In genomic region chr12:29867823-29868222, GRCh38 we compare ENCODE assay signal across 21 cellular contexts.
"Had no signal": no experiment of that assay in that cellular context is flagged by ENCODE, and none has a peak within 500 bp of the region (broad histone marks: within the 10 kb centered on the region; RNA-seq: fewer than 3 reads in every experiment).

No MANE protein-coding gene starts in this region.

- DNase-seq: esophagus squamous epithelium; foreskin fibroblast; glutamatergic neuron; islet precursor cell; mammary epithelial cell; naive thymus-derived CD4-positive, alpha-beta T cell; ovary; sigmoid colon; stimulated activated CD4-positive, alpha-beta T cell treated with anti-CD3 and anti-CD28 coated beads, Interleukin-2, amount 100 ng/mL, for 24 hours; stimulated activated CD4-positive, alpha-beta T cell treated with anti-CD3 and anti-CD28 coated beads, Interleukin-4, amount 100 ng/mL, for 4 hours; stimulated activated naive B cell treated with anti-CD40 and anti-IgM and Interleukin-4, amounts not matched to agents 10 μg/mL and 1 μg/mL and 100 μg/mL, for 72 hours; stimulated activated naive CD8-positive, alpha-beta T cell treated with anti-CD3 and anti-CD28 coated beads, Interleukin-15, amount 100 ng/mL, for 72 hours; testis; upper lobe of right lung had no signal

- H3K9me3 Mint-ChIP-seq: neural crest cell had no signal

- H3K4me3 Mint-ChIP-seq: naive thymus-derived CD4-positive, alpha-beta T cell; neural crest cell; stimulated activated naive B cell treated with anti-CD40 and anti-IgM and Interleukin-4, amounts not matched to agents 10 μg/mL and 1 μg/mL and 100 μg/mL, for 72 hours; stimulated activated naive CD8-positive, alpha-beta T cell treated with anti-CD3 and anti-CD28 coated beads, Interleukin-15, amount 100 ng/mL, for 72 hours had no signal

- H3K27ac Mint-ChIP-seq: naive thymus-derived CD4-positive, alpha-beta T cell; stimulated activated naive B cell treated with anti-CD40 and anti-IgM and Interleukin-4, amounts not matched to agents 10 μg/mL and 1 μg/mL and 100 μg/mL, for 72 hours; stimulated activated naive CD8-positive, alpha-beta T cell treated with anti-CD3 and anti-CD28 coated beads, Interleukin-15, amount 100 ng/mL, for 72 hours had no signal

- H3K4me1 Mint-ChIP-seq: naive thymus-derived CD4-positive, alpha-beta T cell; neural crest cell; stimulated activated naive B cell treated with anti-CD40 and anti-IgM and Interleukin-4, amounts not matched to agents 10 μg/mL and 1 μg/mL and 100 μg/mL, for 72 hours; stimulated activated naive CD8-positive, alpha-beta T cell treated with anti-CD3 and anti-CD28 coated beads, Interleukin-15, amount 100 ng/mL, for 72 hours had no signal

- H3K27me3 ChIP-seq: esophagus squamous epithelium, gastroesophageal sphincter, ovary, right atrium auricular region, sigmoid colon, testis, tibial nerve, upper lobe of right lung, vagina had no signal

- H3K36me3 ChIP-seq: esophagus squamous epithelium, gastroesophageal sphincter, ovary, right atrium auricular region, sigmoid colon, tibial nerve, upper lobe of right lung, vagina had no signal

- H3K9me3 ChIP-seq: esophagus squamous epithelium, gastroesophageal sphincter, ovary, right atrium auricular region, sigmoid colon, testis, tibial nerve, upper lobe of right lung, vagina had no signal

- H3K36me3 Mint-ChIP-seq: naive thymus-derived CD4-positive, alpha-beta T cell; stimulated activated naive B cell treated with anti-CD40 and anti-IgM and Interleukin-4, amounts not matched to agents 10 μg/mL and 1 μg/mL and 100 μg/mL, for 72 hours had no signal

- H3K4me1 ChIP-seq: esophagus squamous epithelium, gastroesophageal sphincter, right atrium auricular region, sigmoid colon, testis, upper lobe of right lung, vagina had no signal

- H3K27me3 Mint-ChIP-seq: stimulated activated naive B cell treated with anti-CD40 and anti-IgM and Interleukin-4, amounts not matched to agents 10 μg/mL and 1 μg/mL and 100 μg/mL, for 72 hours; stimulated activated naive CD8-positive, alpha-beta T cell treated with anti-CD3 and anti-CD28 coated beads, Interleukin-15, amount 100 ng/mL, for 72 hours had no signal

- H3K4me3 ChIP-seq: esophagus squamous epithelium, gastroesophageal sphincter, ovary, right atrium auricular region, sigmoid colon, skin epidermis, testis, tibial nerve, upper lobe of right lung, vagina had no signal

- H3K27ac ChIP-seq: esophagus squamous epithelium, gastroesophageal sphincter, ovary, right atrium auricular region, sigmoid colon, skin epidermis, testis, tibial nerve, upper lobe of right lung, vagina had no signal

- ATAC-seq: gastroesophageal sphincter; left lobe of liver; naive thymus-derived CD4-positive, alpha-beta T cell; stimulated activated naive B cell treated with anti-CD40 and anti-IgM and Interleukin-4, amounts not matched to agents 10 μg/mL and 1 μg/mL and 100 μg/mL, for 72 hours; stimulated activated naive CD8-positive, alpha-beta T cell treated with anti-CD3 and anti-CD28 coated beads, Interleukin-15, amount 100 ng/mL, for 72 hours; upper lobe of right lung had no signal
